ENCODE assay signal across 24 cellular contexts in the genomic region with DNA sequence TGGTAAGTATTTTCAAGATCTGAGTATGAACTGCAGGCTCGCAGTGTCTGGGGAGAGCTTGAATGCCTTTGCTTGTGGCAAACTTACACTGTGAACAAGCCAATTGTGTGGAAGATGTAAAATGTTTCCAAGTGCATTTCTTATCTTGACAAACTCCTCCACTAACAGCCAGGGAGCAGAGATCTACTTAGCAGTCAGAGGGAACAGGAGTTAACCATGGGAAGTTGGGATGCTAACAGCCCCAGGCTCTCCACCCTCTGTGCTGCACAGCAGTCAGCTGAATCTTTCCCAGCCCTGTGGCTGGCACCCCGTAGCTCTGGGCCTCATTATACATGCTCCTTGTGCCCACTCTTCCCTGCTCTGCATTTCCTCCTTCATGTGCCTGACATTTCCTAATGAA.
DNase-seq lines count a peak whose midpoint lies in the region; ATAC-seq and TF ChIP-seq lines count a peak whose summit lies in the region.
"Had no signal": no experiment of that assay in that cellular context is flagged by ENCODE, and none has a peak within 500 bp of the region (broad histone marks: within the 10 kb centered on the region; RNA-seq: fewer than 3 reads in every experiment).

No MANE protein-coding gene starts in this region.

- H3K27ac ChIP-seq in A673 (ENCODE audit: low read depth, low read length, poor library complexity, severe bottlenecking), result no peak overlapping the region
- H3K27ac ChIP-seq in HEK293 (ENCODE audit: extremely low read depth, low read depth, low read length), result no peak overlapping the region
- no peak overlapping the region for H3K27ac ChIP-seq in left lung
- H3K27ac ChIP-seq: PC-9, RWPE1 had no signal

- H3K4me1 ChIP-seq in A673 (ENCODE audit: insufficient read depth, low read length, poor library complexity, severe bottlenecking), result peaks cover 38% of the 10 kb centered on the region
- H3K4me1 ChIP-seq in HEK293 (ENCODE audit: control insufficient read depth, insufficient read depth, low read length), result no peaks in the 10 kb centered on the region
- no peaks in the 10 kb centered on the region for H3K4me1 ChIP-seq in left lung
- H3K4me1 ChIP-seq: BE2C had no signal

- no peaks in the 10 kb centered on the region for H3K36me3 ChIP-seq in A673 (ENCODE audit: insufficient read depth, low read length, poor library complexity, severe bottlenecking)
- H3K36me3 ChIP-seq in HEK293 (ENCODE audit: control insufficient read depth in 2 of 2, insufficient read depth in 1 of 2, low read length in 2 of 2), result no peaks in the 10 kb centered on the region
- no peaks in the 10 kb centered on the region for H3K36me3 ChIP-seq in left lung
- H3K36me3 ChIP-seq: BE2C had no signal

- BruUV-seq in A673 (replicated peaks; lab: Mats Ljungman, UMichigan), result no TSS peak

- H3K4me1 Mint-ChIP-seq in progenitor cell of endocrine pancreas (ENCODE audit: low read depth), result no peaks in the 10 kb centered on the region
- H3K4me1 Mint-ChIP-seq: CD4-positive, CD25-positive, alpha-beta regulatory T cell; IgD-negative memory B cell had no signal

- intact Hi-C loops in A673 (cut with micrococcal nuclease; ENCODE audit: unreplicated experiment), result loop anchor here (10.0 kb wide), 1 partner anchor 301 kb away; no protein-coding TSS in a partner anchor
- intact Hi-C loops in left lung (cut with DNase I), result no loop called here

- H3K9me3 ChIP-seq in A673 (ENCODE audit: low read depth, low read length, poor library complexity, severe bottlenecking) (no peaks in the 10 kb centered on the region), HEK293 (ENCODE audit: control insufficient read depth, insufficient read depth, low read depth, low read length) (no peaks in the 10 kb centered on the region), left lung (no peaks in the 10 kb centered on the region)
- H3K9me3 ChIP-seq: BE2C had no signal

- ATAC-seq in HG03457 (IDR thresholded peaks at IDR 0.05; ENCODE audit: unreplicated experiment), result no peak
- ATAC-seq in left lung, result no peak
- ATAC-seq: GM12878, SK-N-SH treated with all-trans-retinoic acid at 6 μM for 48 hours had no signal

- POLR2A ChIA-PET in A673 (lab: Charles Lee; ENCODE audit: low non-redundant PET) (no interaction called here), HEK293 (lab: Yijun Ruan, JAX) (no interaction called here)

- H3K27me3 Mint-ChIP-seq in progenitor cell of endocrine pancreas, result peaks cover 5% of the 10 kb centered on the region
- H3K27me3 Mint-ChIP-seq: CD4-positive, CD25-positive, alpha-beta regulatory T cell; IgD-negative memory B cell had no signal

- H3K27me3 ChIP-seq in A673 (replicated peaks; ENCODE audit: insufficient read depth, low read depth, low read length, poor library complexity), result no peaks in the 10 kb centered on the region
- no peaks in the 10 kb centered on the region for H3K27me3 ChIP-seq in left lung
- H3K27me3 ChIP-seq: BE2C had no signal

- peak; percentile 76 for DNase-seq in A673 (ENCODE audit: low spot score)
- DNase-seq in astrocyte of the hippocampus (ENCODE audit: low read depth, low spot score), result peak; percentile 55
- DNase-seq in progenitor cell of endocrine pancreas (ENCODE audit: low spot score, unreplicated experiment), result no peak
- DNase-seq in CD1c-positive myeloid dendritic cell (ENCODE audit: extremely low spot score), result no peak
- DNase-seq in left lung, result no peak
- DNase-seq: BE2C; CD4-positive, CD25-positive, alpha-beta regulatory T cell; DMS79; GOT3; HCEC 1CT; MV-4-11; NCI-H1105 treated with DMSO at 0.1 percent for 48 hours; NCI-H1694 treated with DMSO at 0.1 percent for 48 hours; NCI-H2227 treated with DMSO at 0.1 percent for 48 hours; NCI-H510A treated with DMSO at 0.1 percent for 48 hours; NCI-H748 treated with DMSO at 0.1 percent for 48 hours; SIG-M5 had no signal

- TF ChIP-seq CTCF in A673 (conservative IDR thresholded peaks at IDR 0.05; ENCODE audit: low read depth, low read length), result no peak
- no peak for TF ChIP-seq CTCF in HEK293 (tag by site-specific recombination; IDR thresholded peaks at IDR 0.05)
- no peak for TF ChIP-seq CTCF in progenitor cell of endocrine pancreas (IDR thresholded peaks at IDR 0.05; ENCODE audit: unreplicated experiment)
- TF ChIP-seq CTCF in left lung (IDR thresholded peaks at IDR 0.05), result no peak

- CTCF ChIA-PET in A673 (lab: Charles Lee) (no interaction called here), HEK293 (lab: Yijun Ruan, JAX) (interaction anchor here (0.7 kb wide), 1 partner anchor 248 kb away, joined by 3 read pairs; no protein-coding TSS in a partner anchor)

- no peak overlapping the region for H3K4me3 ChIP-seq in A673 (ENCODE audit: low read depth, low read length, poor library complexity, severe bottlenecking)
- no peak overlapping the region for H3K4me3 ChIP-seq in HEK293 (ENCODE audit: low read depth, low read length)
- no peak overlapping the region for H3K4me3 ChIP-seq in left lung
- H3K4me3 ChIP-seq: GM12878, PC-9 had no signal

- H3K27ac Mint-ChIP-seq in progenitor cell of endocrine pancreas, result peak overlapping the region; percentile 30
- H3K27ac Mint-ChIP-seq: CD4-positive, CD25-positive, alpha-beta regulatory T cell; IgD-negative memory B cell had no signal

- H3K36me3 Mint-ChIP-seq in progenitor cell of endocrine pancreas (ENCODE audit: insufficient read depth), result no peaks in the 10 kb centered on the region
- H3K36me3 Mint-ChIP-seq: CD4-positive, CD25-positive, alpha-beta regulatory T cell; IgD-negative memory B cell had no signal

- H3K4me3 Mint-ChIP-seq in progenitor cell of endocrine pancreas (ENCODE audit: low read depth), result no peak overlapping the region
- H3K4me3 Mint-ChIP-seq: CD4-positive, CD25-positive, alpha-beta regulatory T cell; IgD-negative memory B cell had no signal

- H3K9me3 Mint-ChIP-seq in progenitor cell of endocrine pancreas (ENCODE audit: low read depth), result no peaks in the 10 kb centered on the region

TF ChIP-seq in HEK293, 187 proteins besides CTCF, POLR2A, EP300 and RAD21:
- no peak for TF ChIP-seq ZNF529 (tag by site-specific recombination; IDR thresholded peaks at IDR 0.05; ENCODE audit: insufficient replicate concordance)
- TF ChIP-seq ZIC2 (tag by site-specific recombination; IDR thresholded peaks at IDR 0.05), result peak; percentile 75

Comparison
In these comparisons a context has a peak if more than half of its experiments do, and no peak if none do; other contexts are left out.
1. DNase-seq: peak in A673 (single experiment) and astrocyte of the hippocampus (single experiment); none in progenitor cell of endocrine pancreas (single experiment), CD1c-positive myeloid dendritic cell (single experiment) and left lung (0 of 2).